In the genomic region with DNA sequence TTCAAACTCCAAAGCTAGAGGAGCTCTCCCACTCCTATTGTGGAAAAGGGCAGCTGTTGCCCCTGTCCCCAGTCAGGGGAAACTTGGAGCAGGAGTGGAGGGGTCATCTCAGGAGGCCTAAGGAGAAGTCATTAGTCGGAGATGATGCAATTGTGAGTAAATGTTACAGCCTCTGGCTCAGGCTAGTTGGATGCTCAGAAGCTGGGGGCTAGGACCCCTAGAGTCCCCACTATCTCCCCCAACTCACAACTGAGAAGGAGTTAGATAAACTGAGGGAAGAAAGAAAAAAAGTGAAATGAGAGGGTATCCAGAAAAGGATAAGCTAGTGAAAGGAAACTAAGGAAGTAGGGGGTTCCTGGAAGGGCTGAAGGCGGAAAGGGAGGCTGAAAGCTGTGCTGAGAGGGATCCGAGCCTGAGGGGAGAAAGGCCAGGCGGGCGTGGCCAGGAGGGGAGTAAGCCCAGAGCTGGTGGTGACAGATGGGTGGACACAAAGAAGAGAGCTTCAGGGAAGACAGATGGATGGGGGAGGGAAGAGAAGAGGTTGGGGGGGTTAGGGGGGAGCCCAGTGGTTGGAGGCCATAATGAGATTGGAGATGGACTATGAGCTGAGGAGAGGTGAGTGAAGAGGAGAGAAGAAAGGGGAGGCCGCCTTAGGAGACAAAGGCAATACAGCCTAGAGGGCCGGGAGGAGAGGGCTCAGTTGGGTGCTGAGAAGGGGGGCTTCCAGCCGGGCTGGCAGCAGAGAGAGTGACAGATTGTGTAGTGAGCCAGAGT, we compare ENCODE assay signal across 12 cellular contexts. TPM values are rescaled to one million over a fixed set of nuclear protein-coding genes. Genes with fewer than 3 reads are reported as not detected.
DNase-seq lines count a peak whose midpoint lies in the region; ATAC-seq and TF ChIP-seq lines count a peak whose summit lies in the region.
"Had no signal": no experiment of that assay in that cellular context is flagged by ENCODE, and none has a peak within 500 bp of the region (broad histone marks: within the 10 kb centered on the region; RNA-seq: fewer than 3 reads in every experiment).

No MANE protein-coding gene starts in this region.

- H3K4me3 ChIP-seq in dorsolateral prefrontal cortex, result no peak overlapping the region
- H3K4me3 ChIP-seq: vagina had no signal

- no peak for TF ChIP-seq CTCF in dorsolateral prefrontal cortex (IDR thresholded peaks at IDR 0.05 in 54 of 56, conservative IDR thresholded peaks at IDR 0.05 in 2 of 56; ENCODE audit: low read depth in 1 of 56, partially characterized antibody in 56 of 56)

- peak overlapping the region in 2 of 59 donors; percentile 1 to 18 for H3K27ac ChIP-seq in dorsolateral prefrontal cortex
- H3K27ac ChIP-seq: vagina had no signal

- intact Hi-C loops in dorsolateral prefrontal cortex (cut with DNase I), result no loop called here

- no peaks in the 10 kb centered on the region for H3K27me3 ChIP-seq in dorsolateral prefrontal cortex
- H3K27me3 ChIP-seq: vagina had no signal

- DNase-seq in activated naive CD4-positive, alpha-beta T cell treated with anti-CD3 and anti-CD28 coated beads, Interleukin-2, amount 50 U/mL, for 72 hours (ENCODE audit: low spot score in 2 of 2), result no peak
- DNase-seq in activated naive CD4-positive, alpha-beta T cell (lab: John Stamatoyannopoulos, UW), result no peak
- peak; percentile 52 for DNase-seq in NCI-H446 treated with DMSO at 0.1 percent for 48 hours (lab: John Stamatoyannopoulos, UW)
- DNase-seq in ecto neural progenitor cell (ENCODE audit: low spot score), result peak; percentile 76
- peak; percentile 20 for DNase-seq in stimulated activated CD8-positive, alpha-beta memory T cell treated with anti-CD3 and anti-CD28 coated beads, Interleukin-4, amount 100 ng/mL, for 48 hours
- DNase-seq in dorsolateral prefrontal cortex, result no peak
- DNase-seq: left cardiac atrium, NCI-H2081 had no signal

- no peak for ATAC-seq in activated naive CD4-positive, alpha-beta T cell treated with anti-CD3 and anti-CD28 coated beads, Interleukin-2, amount 50 U/mL, for 72 hours
- ATAC-seq in GM18861 (IDR thresholded peaks at IDR 0.05; ENCODE audit: unreplicated experiment), result no peak
- no peak for ATAC-seq in GM18517 (IDR thresholded peaks at IDR 0.05; ENCODE audit: unreplicated experiment)
- ATAC-seq: left cardiac atrium had no signal

- no peaks in the 10 kb centered on the region for H3K9me3 Mint-ChIP-seq in activated naive CD4-positive, alpha-beta T cell treated with anti-CD3 and anti-CD28 coated beads, Interleukin-2, amount 50 U/mL, for 72 hours

- peak overlapping the region; percentile 72 to 88 for H3K27ac Mint-ChIP-seq in activated naive CD4-positive, alpha-beta T cell treated with anti-CD3 and anti-CD28 coated beads, Interleukin-2, amount 50 U/mL, for 72 hours

- H3K36me3 Mint-ChIP-seq in activated naive CD4-positive, alpha-beta T cell treated with anti-CD3 and anti-CD28 coated beads, Interleukin-2, amount 50 U/mL, for 72 hours, result peaks cover 8 to 11% of the 10 kb centered on the region in 2 donors

RNA-seq across cellular contexts. Expression of a gene that starts 4.5 kb away (rescaled TPM):
- under 1 TPM; 0.46 to 0.68 TPM for total RNA-seq in activated naive CD4-positive, alpha-beta T cell treated with anti-CD3 and anti-CD28 coated beads, Interleukin-2, amount 50 U/mL, for 72 hours
- 1 to 10 TPM in 50 of 120 experiments, under 1 TPM in 68, not detected in 2; 0.18 to 3.4 (median 0.90) TPM for total RNA-seq in dorsolateral prefrontal cortex
- total RNA-seq: fibroblast of lung, vagina had no signal

RNA-seq across cellular contexts. Expression of a gene that starts 19.2 kb away (rescaled TPM):
- total RNA-seq in activated naive CD4-positive, alpha-beta T cell treated with anti-CD3 and anti-CD28 coated beads, Interleukin-2, amount 50 U/mL, for 72 hours, result 10 to 100 TPM; 43.5 to 53.0 TPM
- total RNA-seq in dorsolateral prefrontal cortex, result 10 to 100 TPM; 44.1 to 95.7 (median 60.5) TPM

RNA-seq across cellular contexts. Expression of a gene that starts 19.3 kb away (rescaled TPM):
- 100 to 1,000 TPM; 120 to 146 TPM for total RNA-seq in activated naive CD4-positive, alpha-beta T cell treated with anti-CD3 and anti-CD28 coated beads, Interleukin-2, amount 50 U/mL, for 72 hours
- 100 to 1,000 TPM; 107 to 252 (median 197) TPM for total RNA-seq in dorsolateral prefrontal cortex

RNA-seq across cellular contexts. Expression of a gene that starts 38.0 kb away (rescaled TPM):
- total RNA-seq in activated naive CD4-positive, alpha-beta T cell treated with anti-CD3 and anti-CD28 coated beads, Interleukin-2, amount 50 U/mL, for 72 hours, result under 1 TPM; 0.05 to 0.18 TPM
- 10 to 100 TPM in 25 of 120 experiments, 1 to 10 TPM in 95; 3.5 to 15.6 (median 8.0) TPM for total RNA-seq in dorsolateral prefrontal cortex
- total RNA-seq: fibroblast of lung had no signal

Comparison
In these comparisons a context has a peak if more than half of its experiments do, and no peak if none do; other contexts are left out.
1. DNase-seq: peak in NCI-H446 treated with DMSO at 0.1 percent for 48 hours (single experiment), ecto neural progenitor cell (single experiment) and stimulated activated CD8-positive, alpha-beta memory T cell treated with anti-CD3 and anti-CD28 coated beads, Interleukin-4, amount 100 ng/mL, for 48 hours (single experiment); none in activated naive CD4-positive, alpha-beta T cell treated with anti-CD3 and anti-CD28 coated beads, Interleukin-2, amount 50 U/mL, for 72 hours (0 of 2), activated naive CD4-positive, alpha-beta T cell (0 of 4) and dorsolateral prefrontal cortex (0 of 10).